ENCODE assay signal across 8 cellular contexts in genomic region chr19:29940971-29941585, GRCh38. TPM values are rescaled to one million over a fixed set of nuclear protein-coding genes. Genes with fewer than 3 reads are reported as not detected.
DNase-seq lines count a peak whose midpoint lies in the region; ATAC-seq and TF ChIP-seq lines count a peak whose summit lies in the region.

No MANE protein-coding gene starts in this region.

- H3K36me3 Mint-ChIP-seq in MCF 10A (ENCODE audit: insufficient read depth, unreplicated experiment) (peaks cover 6% of the 10 kb centered on the region), T-helper 17 cell (ENCODE audit: low read depth) (peaks cover 6% of the 10 kb centered on the region)
- H3K36me3 Mint-ChIP-seq in stimulated activated naive B cell treated with anti-CD40 and anti-IgM and Interleukin-4, amounts not matched to agents 10 μg/mL and 1 μg/mL and 100 μg/mL, for 72 hours: peaks cover 8 to 21% of the 10 kb centered on the region in 2 donors

- H3K27me3 ChIP-seq in mammary epithelial cell (ENCODE audit: insufficient read depth, low read length) (no peaks in the 10 kb centered on the region), hepatocyte (no peaks in the 10 kb centered on the region), A673 (replicated peaks; ENCODE audit: insufficient read depth, low read depth, low read length, poor library complexity) (no peaks in the 10 kb centered on the region)

- TF ChIP-seq CTCF in MCF 10A (IDR thresholded peaks at IDR 0.05; ENCODE audit: unreplicated experiment) (no peak), mammary epithelial cell (conservative IDR thresholded peaks at IDR 0.05 in 1 of 2, IDR thresholded peaks at IDR 0.05 in 1 of 2; ENCODE audit: extremely low read depth in 1 of 2, insufficient read depth in 1 of 2, low read depth in 1 of 2, low read length in 2 of 2) (no peak), hepatocyte (IDR thresholded peaks at IDR 0.05; ENCODE audit: poor library complexity) (no peak), A673 (conservative IDR thresholded peaks at IDR 0.05; ENCODE audit: low read depth, low read length) (no peak)

- H3K27ac ChIP-seq in mammary epithelial cell (ENCODE audit: insufficient read depth, low read depth, low read length) (no peak overlapping the region), hepatocyte (no peak overlapping the region), A673 (ENCODE audit: low read depth, low read length, poor library complexity, severe bottlenecking) (no peak overlapping the region)

- no peak overlapping the region for H3K4me3 ChIP-seq in mammary epithelial cell (replicated peaks in 1 of 3; ENCODE audit: insufficient read depth in 1 of 3, low read depth in 2 of 3, low read length in 3 of 3)
- no peak overlapping the region for H3K4me3 ChIP-seq in hepatocyte
- no peak overlapping the region for H3K4me3 ChIP-seq in A673 (ENCODE audit: low read depth, low read length, poor library complexity, severe bottlenecking)

- H3K79me2 ChIP-seq in mammary epithelial cell (ENCODE audit: insufficient read depth, low read length) (peaks cover 37% of the 10 kb centered on the region), hepatocyte (peaks cover 41% of the 10 kb centered on the region)

- DNase-seq in MCF 10A (ENCODE audit: unreplicated experiment): no peak
- DNase-seq in mammary epithelial cell: no peak
- DNase-seq in T-helper 17 cell: no peak
- DNase-seq in hepatocyte (ENCODE audit: low spot score): no peak
- DNase-seq in stimulated activated naive B cell treated with anti-CD40 and anti-IgM and Interleukin-4, amounts not matched to agents 10 μg/mL and 1 μg/mL and 100 μg/mL, for 72 hours: no peak
- DNase-seq in A673 (ENCODE audit: low spot score): no peak
- no peak for DNase-seq in HCEC 1CT
- no peak for DNase-seq in stimulated activated CD4-positive, alpha-beta T cell treated with anti-CD3 and anti-CD28 coated beads, Interleukin-12 subunit alpha, Interleukin-12 subunit beta, amount 100 ng/mL, for 4 hours

- dilution Hi-C loops in mammary epithelial cell (cut with HindIII; ENCODE audit: low sequenced_read_pairs): no loop called here

- no peak for ATAC-seq in T-helper 17 cell
- no peak for ATAC-seq in stimulated activated naive B cell treated with anti-CD40 and anti-IgM and Interleukin-4, amounts not matched to agents 10 μg/mL and 1 μg/mL and 100 μg/mL, for 72 hours (replicated peaks)

- H3K36me3 ChIP-seq in mammary epithelial cell (ENCODE audit: insufficient read depth, low read length) (no peaks in the 10 kb centered on the region), hepatocyte (replicated peaks; ENCODE audit: insufficient read depth, low read depth) (no peaks in the 10 kb centered on the region), A673 (ENCODE audit: insufficient read depth, low read length, poor library complexity, severe bottlenecking) (no peaks in the 10 kb centered on the region)

- peaks cover 13% of the 10 kb centered on the region for H3K9me3 Mint-ChIP-seq in MCF 10A (ENCODE audit: unreplicated experiment)
- peaks cover 9 to 11% of the 10 kb centered on the region in 2 donors for H3K9me3 Mint-ChIP-seq in stimulated activated naive B cell treated with anti-CD40 and anti-IgM and Interleukin-4, amounts not matched to agents 10 μg/mL and 1 μg/mL and 100 μg/mL, for 72 hours

- intact Hi-C loops in MCF 10A (cut with micrococcal nuclease) (no loop called here), mammary epithelial cell (cut with micrococcal nuclease) (no loop called here), A673 (cut with micrococcal nuclease; ENCODE audit: unreplicated experiment) (no loop called here)

- in situ Hi-C loops in mammary epithelial cell (cut with MboI; ENCODE audit: low sequenced_read_pairs in 2 of 2): no loop called here

- H4K20me1 ChIP-seq in mammary epithelial cell (ENCODE audit: insufficient read depth, low read length): no peaks in the 10 kb centered on the region
- H4K20me1 ChIP-seq in hepatocyte (ENCODE audit: insufficient read depth, poor library complexity, severe bottlenecking): peaks cover 19% of the 10 kb centered on the region

- H2AFZ ChIP-seq in mammary epithelial cell (ENCODE audit: low read depth, low read length): no peak overlapping the region
- no peak overlapping the region for H2AFZ ChIP-seq in hepatocyte

- H3K9me3 ChIP-seq in mammary epithelial cell (replicated peaks; ENCODE audit: insufficient read depth, low read length) (no peaks in the 10 kb centered on the region), T-helper 17 cell (ENCODE audit: control insufficient read depth, low read length, poor library complexity, severe bottlenecking) (no peaks in the 10 kb centered on the region), hepatocyte (ENCODE audit: low read depth) (no peaks in the 10 kb centered on the region), A673 (ENCODE audit: low read depth, low read length, poor library complexity, severe bottlenecking) (no peaks in the 10 kb centered on the region)

- no TSS peak for BruUV-seq in MCF 10A (replicated peaks; lab: Mats Ljungman, UMichigan)
- BruUV-seq in mammary epithelial cell (replicated peaks; lab: Mats Ljungman, UMichigan): no TSS peak
- no TSS peak for BruUV-seq in A673 (replicated peaks; lab: Mats Ljungman, UMichigan)

- no peaks in the 10 kb centered on the region for H3K9me2 ChIP-seq in hepatocyte (replicated peaks; ENCODE audit: insufficient read depth)

- H3K27me3 Mint-ChIP-seq in MCF 10A (ENCODE audit: insufficient read depth, unreplicated experiment) (no peaks in the 10 kb centered on the region), T-helper 17 cell (peaks cover 6% of the 10 kb centered on the region)
- H3K27me3 Mint-ChIP-seq in stimulated activated naive B cell treated with anti-CD40 and anti-IgM and Interleukin-4, amounts not matched to agents 10 μg/mL and 1 μg/mL and 100 μg/mL, for 72 hours: peaks cover 15 to 22% of the 10 kb centered on the region in 2 donors

- peak overlapping the region; percentile 90 for H3K4me3 Mint-ChIP-seq in MCF 10A (ENCODE audit: unreplicated experiment)
- H3K4me3 Mint-ChIP-seq in T-helper 17 cell: peak overlapping the region; percentile 78
- peak overlapping the region; percentile 52 to 56 for H3K4me3 Mint-ChIP-seq in stimulated activated naive B cell treated with anti-CD40 and anti-IgM and Interleukin-4, amounts not matched to agents 10 μg/mL and 1 μg/mL and 100 μg/mL, for 72 hours

- H3K4me1 Mint-ChIP-seq in MCF 10A (ENCODE audit: insufficient read depth, unreplicated experiment) (peaks cover 14% of the 10 kb centered on the region), T-helper 17 cell (peaks cover 24% of the 10 kb centered on the region)
- peaks cover 21 to 31% of the 10 kb centered on the region in 2 donors for H3K4me1 Mint-ChIP-seq in stimulated activated naive B cell treated with anti-CD40 and anti-IgM and Interleukin-4, amounts not matched to agents 10 μg/mL and 1 μg/mL and 100 μg/mL, for 72 hours

- 72% methylated on average over 9 of the region's 9 CpGs for WGBS in mammary epithelial cell (ENCODE audit: low coverage, missing lambda C conversion rate)
- 89% methylated on average over 9 of the region's 9 CpGs for WGBS in hepatocyte (ENCODE audit: low lambda C conversion rate, missing lambda C conversion rate)

- H3K4me1 ChIP-seq in mammary epithelial cell (ENCODE audit: insufficient read depth, low read length) (peaks cover 3% of the 10 kb centered on the region), hepatocyte (ENCODE audit: insufficient read depth) (peaks cover 22% of the 10 kb centered on the region), A673 (ENCODE audit: insufficient read depth, low read length, poor library complexity, severe bottlenecking) (peaks cover 21% of the 10 kb centered on the region)

- H3K27ac Mint-ChIP-seq in MCF 10A (ENCODE audit: low read depth, unreplicated experiment) (no peak overlapping the region), T-helper 17 cell (peak overlapping the region; percentile 75)
- no peak overlapping the region for H3K27ac Mint-ChIP-seq in stimulated activated naive B cell treated with anti-CD40 and anti-IgM and Interleukin-4, amounts not matched to agents 10 μg/mL and 1 μg/mL and 100 μg/mL, for 72 hours

- H3K9ac ChIP-seq in mammary epithelial cell (ENCODE audit: insufficient read depth, low read length): no peak overlapping the region

- CTCF ChIA-PET in MCF 10A (lab: Yijun Ruan, JAX): interaction anchor here (0.9 to 1.5 kb wide), 6 partner anchors 18 to 725 kb away, joined by 3 to 6 read pairs (median 4); no protein-coding TSS in a partner anchor
- CTCF ChIA-PET in mammary epithelial cell (lab: Charles Lee; ENCODE audit: low non-redundant PET): interaction anchor here (0.6 kb wide), 1 partner anchor 1251 kb away, joined by 6 read pairs; no protein-coding TSS in a partner anchor
- CTCF ChIA-PET in A673 (lab: Charles Lee): interaction anchor here (0.6 kb wide), 2 partner anchors 78 to 209 kb away, joined by 3 to 5 read pairs; no protein-coding TSS in a partner anchor

- H3K4me2 ChIP-seq in mammary epithelial cell (ENCODE audit: insufficient read depth, low read depth, low read length) (no peak overlapping the region), hepatocyte (peak overlapping the region; percentile 79)

- POLR2A ChIA-PET in MCF 10A (lab: Yijun Ruan, JAX) (interaction anchor here (0.6 to 2.3 kb wide), 11 partner anchors 13 to 1727 kb away, joined by 3 to 12 read pairs (median 4); no protein-coding TSS in a partner anchor), A673 (lab: Charles Lee; ENCODE audit: low non-redundant PET) (interaction anchor here (0.5 to 0.7 kb wide), 4 partner anchors 23 to 722 kb away, joined by 3 to 11 read pairs (median 4); no protein-coding TSS in a partner anchor)

RNA-seq across cellular contexts. Expression of gene URI1, which starts 1.0 kb away (rescaled TPM):
- total RNA-seq in MCF 10A (2022): 68.9 and 85.3 TPM in 2 replicates
- total RNA-seq in mammary epithelial cell: 10 to 100 TPM; 59.3 to 61.2 TPM
- polyA plus RNA-seq in mammary epithelial cell: 46.6 TPM
- polyA minus RNA-seq in mammary epithelial cell: 118 TPM
- 10 to 100 TPM; 67.6 to 70.9 TPM for total RNA-seq in T-helper 17 cell
- total RNA-seq in hepatocyte: 63.6 and 66.7 TPM in 2 replicates
- polyA plus RNA-seq in hepatocyte: 49.6 and 50.0 TPM in 2 replicates
- total RNA-seq in A673 (2021): 88.6 and 93.0 TPM in 2 replicates
